8 cellular contexts compared by ENCODE assay signal in genomic region chr11:32892355-32893090, GRCh38. TPM values are rescaled to one million over a fixed set of nuclear protein-coding genes. Genes with fewer than 3 reads are reported as not detected.
A peak's percentile ranks its signal among the peaks of the same experiment; 100 is the strongest.
DNase-seq lines count a peak whose midpoint lies in the region; ATAC-seq and TF ChIP-seq lines count a peak whose summit lies in the region.

Gene QSER1 (plus strand): TSS chr11:32892811. CDS start chr11:32893126, 315 bp downstream.

- H3K4me3 ChIP-seq in liver (ENCODE audit: low read depth in 1 of 3, low read length in 3 of 3) = peak within 1 kb of the TSS; percentile 92 to 98 (median 92)

- in situ Hi-C loops in ACHN (cut with HindIII; ENCODE audit: low pct_ligation_motif_present, low pct_unique_long_range_greater_than_20kb, low sequenced_read_pairs) = no loop called here

- DNase-seq in ACHN (peak; percentile 68), NCI-H446 (lab: John Stamatoyannopoulos, UW) (peak; percentile 56 to 77), dermis microvascular lymphatic vessel endothelial cell (ENCODE audit: low read depth in 2 of 2) (peak in 1 of 2 donors; percentile 78)
- DNase-seq in activated CD4-positive, alpha-beta T cell treated with anti-CD3 and anti-CD28 coated beads, Interleukin-2, amount 50 U/mL, for 1 hour = peak; percentile 70
- peak; percentile 78 for DNase-seq in stimulated activated CD4-positive, alpha-beta T cell treated with anti-CD3 and anti-CD28 coated beads, Interleukin-4, amount 100 ng/mL, for 1 hour

- ATAC-seq in GM18861 (IDR thresholded peaks at IDR 0.05; ENCODE audit: unreplicated experiment) (peak; percentile 53), HG03066 (IDR thresholded peaks at IDR 0.05; ENCODE audit: low read depth, unreplicated experiment) (peak; percentile 57)

- no peaks in the 10 kb centered on the region for H3K9me3 ChIP-seq in liver (ENCODE audit: control insufficient read depth in 4 of 4, low read length in 3 of 4)

- H3K36me3 ChIP-seq in liver (ENCODE audit: control insufficient read depth in 4 of 4, insufficient read depth in 3 of 4, low read depth in 1 of 4, low read length in 3 of 4) = no peaks in the 10 kb centered on the region

- under 1% methylated on average over 91 of the region's 91 CpGs for WGBS in liver

- peaks cover 0 to 15% (median 10%) of the 10 kb centered on the region in 4 donors for H3K4me1 ChIP-seq in liver (ENCODE audit: control insufficient read depth in 4 of 4, insufficient read depth in 4 of 4, low read length in 3 of 4)

- no peak for TF ChIP-seq RAD21 in liver (IDR thresholded peaks at IDR 0.05)

- TF ChIP-seq CTCF in liver (IDR thresholded peaks at IDR 0.05; ENCODE audit: low read depth, low read length, missing input control) = no peak

- no peaks in the 10 kb centered on the region for H3K27me3 ChIP-seq in liver (ENCODE audit: control insufficient read depth in 4 of 4, insufficient read depth in 4 of 4, low read length in 3 of 4)

- peak within 1 kb of the TSS; percentile 87 to 89 for H3K27ac ChIP-seq in liver (ENCODE audit: low read depth in 1 of 2, low read length in 2 of 2)

- peak within 1 kb of the TSS; percentile 79 to 87 for H3K9ac ChIP-seq in liver (ENCODE audit: low read depth in 1 of 2, low read length in 2 of 2)

TF ChIP-seq in liver, 16 proteins besides CTCF, POLR2A, EP300 and RAD21:
- TF ChIP-seq MAX (IDR thresholded peaks at IDR 0.05) (no peak), JUND (IDR thresholded peaks at IDR 0.05) (no peak)
- TF ChIP-seq, protein P1, sequence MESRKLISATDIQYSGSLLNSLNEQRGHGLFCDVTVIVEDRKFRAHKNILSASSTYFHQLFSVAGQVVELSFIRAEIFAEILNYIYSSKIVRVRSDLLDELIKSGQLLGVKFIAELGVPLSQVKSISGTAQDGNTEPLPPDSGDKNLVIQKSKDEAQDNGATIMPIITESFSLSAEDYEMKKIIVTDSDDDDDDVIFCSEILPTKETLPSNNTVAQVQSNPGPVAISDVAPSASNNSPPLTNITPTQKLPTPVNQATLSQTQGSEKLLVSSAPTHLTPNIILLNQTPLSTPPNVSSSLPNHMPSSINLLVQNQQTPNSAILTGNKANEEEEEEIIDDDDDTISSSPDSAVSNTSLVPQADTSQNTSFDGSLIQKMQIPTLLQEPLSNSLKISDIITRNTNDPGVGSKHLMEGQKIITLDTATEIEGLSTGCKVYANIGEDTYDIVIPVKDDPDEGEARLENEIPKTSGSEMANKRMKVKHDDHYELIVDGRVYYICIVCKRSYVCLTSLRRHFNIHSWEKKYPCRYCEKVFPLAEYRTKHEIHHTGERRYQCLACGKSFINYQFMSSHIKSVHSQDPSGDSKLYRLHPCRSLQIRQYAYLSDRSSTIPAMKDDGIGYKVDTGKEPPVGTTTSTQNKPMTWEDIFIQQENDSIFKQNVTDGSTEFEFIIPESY (IDR thresholded peaks at IDR 0.05) = no peak
TF ChIP-seq in liver: peak in this region for 0.

RNA-seq across cellular contexts. Expression of gene QSER1, which starts in this region (rescaled TPM):
- 11.8 and 12.8 TPM in 2 replicates for total RNA-seq in dermis microvascular lymphatic vessel endothelial cell
- 10 to 100 TPM; 11.9 to 12.6 TPM for total RNA-seq in liver
- 1 to 10 TPM; 2.4 TPM for polyA plus RNA-seq in liver
